9 cellular contexts compared by ENCODE assay signal in genomic region chr1:10474309-10474612, GRCh38. TPM values are rescaled to one million over a fixed set of nuclear protein-coding genes. Genes with fewer than 3 reads are reported as not detected.
DNase-seq lines count a peak whose midpoint lies in the region; TF ChIP-seq lines count a peak whose summit lies in the region.
"Not testable (repeated sequence)": the region's sequence is repeated elsewhere in the genome, so short reads cannot be mapped to it uniquely, and the experiment has no call there.
"Had no signal": no experiment of that assay in that cellular context is flagged by ENCODE, and none has a peak within 500 bp of the region (broad histone marks: within the 10 kb centered on the region; RNA-seq: fewer than 3 reads in every experiment).

No MANE protein-coding gene starts in this region.

- H4K5ac ChIP-seq in mesendoderm (ENCODE audit: low read length): not testable (repeated sequence)

- H3K4me1 ChIP-seq in Caco-2; mesendoderm (ENCODE audit: control insufficient read depth, low read depth, low read length): not testable (repeated sequence)
- peaks cover 14% of the 10 kb centered on the region; the same call in 1 of the 2 replicates for H3K4me1 ChIP-seq in MM.1S (ENCODE audit: low read length)

- not testable (repeated sequence) for H2BK15ac ChIP-seq in mesendoderm (replicated peaks; ENCODE audit: low read depth)

- CTCF ChIA-PET in Caco-2 (lab: Charles Lee): interaction anchor here (0.7 kb wide), 1 partner anchor 220 kb away, joined by 3 read pairs; no protein-coding TSS in a partner anchor
- CTCF ChIA-PET in activated CD4-positive, alpha-beta T cell treated with anti-CD3 and anti-CD28 coated beads, Interleukin-2, amount 10 ng/mL, durations not matched to agents 7 days and 5 days (lab: Charles Lee): not testable (repeated sequence)

- not testable (repeated sequence) for H3K9me2 ChIP-seq in MM.1S (replicated peaks; ENCODE audit: insufficient read depth, low read length)

- not testable (repeated sequence) for H2BK5ac ChIP-seq in mesendoderm (ENCODE audit: low read length)

- not testable (repeated sequence) for TF ChIP-seq CTCF in Caco-2 (IDR thresholded peaks at IDR 0.05; ENCODE audit: insufficient read depth in 1 of 2, low read depth in 1 of 2, low read length in 1 of 2, severe bottlenecking in 1 of 2, unreplicated experiment in 1 of 2); MM.1S (IDR thresholded peaks at IDR 0.05; ENCODE audit: low read length); brain (conservative IDR thresholded peaks at IDR 0.05); fibroblast of the aortic adventitia (IDR thresholded peaks at IDR 0.05; ENCODE audit: insufficient read depth, low read length); progenitor cell of endocrine pancreas (IDR thresholded peaks at IDR 0.05; ENCODE audit: unreplicated experiment); type B pancreatic cell (conservative IDR thresholded peaks at IDR 0.05)

- intact Hi-C loops in Caco-2 (cut with micrococcal nuclease; ENCODE audit: unreplicated experiment): loop anchor here (2.0 kb wide), 2 partner anchors 21 to 75 kb away; partner anchors contain the start of gene PGD

- H2BK120ac ChIP-seq in mesendoderm (ENCODE audit: low read depth, low read length): peak overlapping the region; percentile 31

- peaks cover 11% of the 10 kb centered on the region for H3K4me1 Mint-ChIP-seq in Caco-2 (ENCODE audit: low read depth, unreplicated experiment)
- H3K4me1 Mint-ChIP-seq in activated CD4-positive, alpha-beta T cell treated with anti-CD3 and anti-CD28 coated beads, Interleukin-2, amount 10 ng/mL, durations not matched to agents 7 days and 5 days: peaks cover 47% of the 10 kb centered on the region
- H3K4me1 Mint-ChIP-seq in brain: peaks cover 51% of the 10 kb centered on the region
- H3K4me1 Mint-ChIP-seq in progenitor cell of endocrine pancreas (ENCODE audit: low read depth): peaks cover 16% of the 10 kb centered on the region
- H3K4me1 Mint-ChIP-seq in type B pancreatic cell (ENCODE audit: unreplicated experiment): peaks cover 29% of the 10 kb centered on the region

- not testable (repeated sequence) for H3K27ac ChIP-seq in MM.1S (ENCODE audit: low read length); mesendoderm (ENCODE audit: low read depth, low read length)

- peak overlapping the region; percentile 49; the same call in 1 of the 2 replicates for H3K4me2 ChIP-seq in MM.1S (ENCODE audit: low read depth, low read length)
- not testable (repeated sequence) for H3K4me2 ChIP-seq in mesendoderm (ENCODE audit: low read length)

- POLR2A ChIA-PET in Caco-2 (lab: Charles Lee); activated CD4-positive, alpha-beta T cell treated with anti-CD3 and anti-CD28 coated beads, Interleukin-2, amount 10 ng/mL, durations not matched to agents 7 days and 5 days (lab: Charles Lee): not testable (repeated sequence)

- no CpG with 5 or more reads among the region's 10 CpGs for WGBS in mesendoderm (ENCODE audit: extremely low coverage, insufficient coverage, low lambda C conversion rate)

- BruUV-seq in Caco-2 (replicated peaks; lab: Mats Ljungman, UMichigan): not testable (repeated sequence)

- H2AK5ac ChIP-seq in mesendoderm (ENCODE audit: low read length): not testable (repeated sequence)

- DNase-seq in Caco-2; MM.1S; activated CD4-positive, alpha-beta T cell treated with anti-CD3 and anti-CD28 coated beads, Interleukin-2, amount 10 ng/mL, durations not matched to agents 7 days and 5 days; fibroblast of the aortic adventitia (ENCODE audit: low read depth); mesendoderm; progenitor cell of endocrine pancreas (ENCODE audit: low spot score, unreplicated experiment); type B pancreatic cell (ENCODE audit: extremely low spot score, unreplicated experiment): not testable (repeated sequence)

- H4K8ac ChIP-seq in mesendoderm (ENCODE audit: low read depth, low read length): not testable (repeated sequence)

- H3K27me3 Mint-ChIP-seq in Caco-2 (ENCODE audit: insufficient read depth, unreplicated experiment); activated CD4-positive, alpha-beta T cell treated with anti-CD3 and anti-CD28 coated beads, Interleukin-2, amount 10 ng/mL, durations not matched to agents 7 days and 5 days; progenitor cell of endocrine pancreas; type B pancreatic cell: not testable (repeated sequence)
- peaks cover 12% of the 10 kb centered on the region for H3K27me3 Mint-ChIP-seq in brain

- H3K56ac ChIP-seq in mesendoderm (ENCODE audit: low read length): peak overlapping the region; percentile 65

- H4K20me1 ChIP-seq in MM.1S (ENCODE audit: insufficient read depth, low read length): not testable (repeated sequence)

- H3F3A ChIP-seq in MM.1S (ENCODE audit: insufficient read depth, low read length): peaks cover 19% of the 10 kb centered on the region

- H3K9me3 Mint-ChIP-seq in Caco-2 (ENCODE audit: unreplicated experiment); activated CD4-positive, alpha-beta T cell treated with anti-CD3 and anti-CD28 coated beads, Interleukin-2, amount 10 ng/mL, durations not matched to agents 7 days and 5 days; brain; progenitor cell of endocrine pancreas (ENCODE audit: low read depth); type B pancreatic cell: not testable (repeated sequence)

- H3K18ac ChIP-seq in mesendoderm (ENCODE audit: low read length): not testable (repeated sequence)

- not testable (repeated sequence) for H3K4ac ChIP-seq in mesendoderm (ENCODE audit: low read depth, low read length)

- peak overlapping the region; percentile 98 for H3K4me3 Mint-ChIP-seq in Caco-2 (ENCODE audit: unreplicated experiment)
- peak overlapping the region; percentile 82 for H3K4me3 Mint-ChIP-seq in activated CD4-positive, alpha-beta T cell treated with anti-CD3 and anti-CD28 coated beads, Interleukin-2, amount 10 ng/mL, durations not matched to agents 7 days and 5 days
- peak overlapping the region; percentile 91 to 98 (median 92) for H3K4me3 Mint-ChIP-seq in brain
- H3K4me3 Mint-ChIP-seq in progenitor cell of endocrine pancreas (ENCODE audit: low read depth): peak overlapping the region; percentile 97
- peak overlapping the region; percentile 94 for H3K4me3 Mint-ChIP-seq in type B pancreatic cell

- H3K23ac ChIP-seq in mesendoderm (ENCODE audit: low read length): not testable (repeated sequence)

- not testable (repeated sequence) for H3K9ac ChIP-seq in MM.1S (ENCODE audit: low read length); mesendoderm (ENCODE audit: low read length)

- not testable (repeated sequence) for H3K79me1 ChIP-seq in mesendoderm (ENCODE audit: low read length)

- H3K27ac Mint-ChIP-seq in Caco-2 (ENCODE audit: unreplicated experiment) (peak overlapping the region; percentile 89), brain (peak overlapping the region; percentile 90 to 96 (median 95)), type B pancreatic cell (peak overlapping the region; percentile 86)
- H3K27ac Mint-ChIP-seq in activated CD4-positive, alpha-beta T cell treated with anti-CD3 and anti-CD28 coated beads, Interleukin-2, amount 10 ng/mL, durations not matched to agents 7 days and 5 days: peak overlapping the region; percentile 84
- not testable (repeated sequence) for H3K27ac Mint-ChIP-seq in progenitor cell of endocrine pancreas

- H3K36me3 Mint-ChIP-seq in Caco-2 (ENCODE audit: insufficient read depth, unreplicated experiment): peaks cover 25% of the 10 kb centered on the region
- not testable (repeated sequence) for H3K36me3 Mint-ChIP-seq in activated CD4-positive, alpha-beta T cell treated with anti-CD3 and anti-CD28 coated beads, Interleukin-2, amount 10 ng/mL, durations not matched to agents 7 days and 5 days (ENCODE audit: low read depth); brain; progenitor cell of endocrine pancreas (ENCODE audit: insufficient read depth); type B pancreatic cell

- peak overlapping the region; percentile 92 for H3K4me3 ChIP-seq in Caco-2 (ENCODE audit: low read depth, low read length)
- peak overlapping the region; percentile 100 for H3K4me3 ChIP-seq in MM.1S (ENCODE audit: low read length)
- peak overlapping the region; percentile 91 for H3K4me3 ChIP-seq in fibroblast of the aortic adventitia (ENCODE audit: low read depth, low read length)
- H3K4me3 ChIP-seq in mesendoderm (ENCODE audit: low read length): not testable (repeated sequence)

- H2AFZ ChIP-seq in MM.1S (ENCODE audit: low read length): peak overlapping the region; percentile 88

- H3K27me3 ChIP-seq in Caco-2 (replicated peaks; ENCODE audit: control insufficient read depth, insufficient read depth, low read length); MM.1S (replicated peaks; ENCODE audit: insufficient read depth, low read length); mesendoderm (ENCODE audit: insufficient read depth, low read length, poor library complexity): not testable (repeated sequence)

- not testable (repeated sequence) for H3K36me3 ChIP-seq in Caco-2 (ENCODE audit: control insufficient read depth, insufficient read depth, low read length); MM.1S (replicated peaks; ENCODE audit: insufficient read depth, low read length); mesendoderm (ENCODE audit: control insufficient read depth, insufficient read depth, low read length)

- H3K79me2 ChIP-seq in MM.1S (ENCODE audit: low read length) (peaks cover 55% of the 10 kb centered on the region), mesendoderm (ENCODE audit: control insufficient read depth, insufficient read depth, low read length) (peaks cover 25% of the 10 kb centered on the region)

- H3K9me3 ChIP-seq in Caco-2; MM.1S (replicated peaks; ENCODE audit: insufficient read depth, low read length): not testable (repeated sequence)

RNA-seq across cellular contexts. Expression of gene PEX14, which starts 0.5 kb away (rescaled TPM):
- total RNA-seq in Caco-2 (2022) (19.9 and 22.2 TPM in 2 replicates), fibroblast of the aortic adventitia (ENCODE audit: low replicate concordance) (8.3 and 12.2 TPM in 2 replicates), progenitor cell of endocrine pancreas (27.8 and 28.7 TPM in 2 replicates), type B pancreatic cell (ENCODE audit: low replicate concordance) (22.5 and 25.3 TPM in 2 replicates)
- 10 to 100 TPM; 23.4 to 24.4 TPM for total RNA-seq in activated CD4-positive, alpha-beta T cell treated with anti-CD3 and anti-CD28 coated beads, Interleukin-2, amount 10 ng/mL, durations not matched to agents 7 days and 5 days
- polyA plus RNA-seq in brain (ENCODE audit: insufficient read depth, low read depth, low replicate concordance): 37.1 TPM
- 17.6 TPM for polyA plus RNA-seq in mesendoderm (2013, experiment 1 of 2)
- polyA plus RNA-seq in mesendoderm (2013, experiment 2 of 2): 18.4 TPM

RNA-seq across cellular contexts. Expression of gene DFFA, which starts 1.9 kb away (rescaled TPM):
- total RNA-seq in Caco-2 (2022) (80.2 and 80.4 TPM in 2 replicates), fibroblast of the aortic adventitia (ENCODE audit: low replicate concordance) (23.1 and 36.6 TPM in 2 replicates), progenitor cell of endocrine pancreas (47.9 and 54.4 TPM in 2 replicates), type B pancreatic cell (ENCODE audit: low replicate concordance) (41.6 and 52.8 TPM in 2 replicates)
- 10 to 100 TPM; 28.1 to 28.6 TPM for total RNA-seq in activated CD4-positive, alpha-beta T cell treated with anti-CD3 and anti-CD28 coated beads, Interleukin-2, amount 10 ng/mL, durations not matched to agents 7 days and 5 days
- polyA plus RNA-seq in brain (ENCODE audit: insufficient read depth, low read depth, low replicate concordance): 31.8 TPM
- 58.7 TPM for polyA plus RNA-seq in mesendoderm (2013, experiment 1 of 2)
- 61.6 TPM for polyA plus RNA-seq in mesendoderm (2013, experiment 2 of 2)

RNA-seq across cellular contexts. Expression of gene CORT, which starts 24.4 kb away (rescaled TPM):
- total RNA-seq in Caco-2 (2022): 0.79 TPM in 1 of 2 replicates, not detected in the other
- total RNA-seq in activated CD4-positive, alpha-beta T cell treated with anti-CD3 and anti-CD28 coated beads, Interleukin-2, amount 10 ng/mL, durations not matched to agents 7 days and 5 days: under 1 TPM in 1 of 2 experiments, not detected in 1; 0.30 TPM
- 2.6 TPM for polyA plus RNA-seq in brain (ENCODE audit: insufficient read depth, low read depth, low replicate concordance)
- total RNA-seq in fibroblast of the aortic adventitia (ENCODE audit: low replicate concordance): 0.36 TPM in 1 of 2 replicates, not detected in the other
- polyA plus RNA-seq in mesendoderm (2013, experiment 1 of 2): 0.34 TPM
- polyA plus RNA-seq in mesendoderm (2013, experiment 2 of 2): 0.36 TPM
- 1.0 and 2.0 TPM in 2 replicates for total RNA-seq in progenitor cell of endocrine pancreas
- total RNA-seq in type B pancreatic cell (ENCODE audit: low replicate concordance): not detected in 2 replicates
- total RNA-seq: lower leg skin had no signal

RNA-seq across cellular contexts. Expression of gene CENPS, which starts 44.0 kb away (rescaled TPM):
- total RNA-seq in Caco-2 (2022) (20.1 and 23.1 TPM in 2 replicates), fibroblast of the aortic adventitia (ENCODE audit: low replicate concordance) (11.0 and 25.8 TPM in 2 replicates), progenitor cell of endocrine pancreas (22.2 and 22.5 TPM in 2 replicates), type B pancreatic cell (ENCODE audit: low replicate concordance) (17.8 and 24.7 TPM in 2 replicates)
- total RNA-seq in activated CD4-positive, alpha-beta T cell treated with anti-CD3 and anti-CD28 coated beads, Interleukin-2, amount 10 ng/mL, durations not matched to agents 7 days and 5 days: 10 to 100 TPM; 16.1 to 20.7 TPM
- polyA plus RNA-seq in brain (ENCODE audit: insufficient read depth, low read depth, low replicate concordance): 20.4 TPM
- polyA plus RNA-seq in mesendoderm (2013, experiment 1 of 2): 26.1 TPM
- polyA plus RNA-seq in mesendoderm (2013, experiment 2 of 2): 26.1 TPM
